In the genomic region with DNA sequence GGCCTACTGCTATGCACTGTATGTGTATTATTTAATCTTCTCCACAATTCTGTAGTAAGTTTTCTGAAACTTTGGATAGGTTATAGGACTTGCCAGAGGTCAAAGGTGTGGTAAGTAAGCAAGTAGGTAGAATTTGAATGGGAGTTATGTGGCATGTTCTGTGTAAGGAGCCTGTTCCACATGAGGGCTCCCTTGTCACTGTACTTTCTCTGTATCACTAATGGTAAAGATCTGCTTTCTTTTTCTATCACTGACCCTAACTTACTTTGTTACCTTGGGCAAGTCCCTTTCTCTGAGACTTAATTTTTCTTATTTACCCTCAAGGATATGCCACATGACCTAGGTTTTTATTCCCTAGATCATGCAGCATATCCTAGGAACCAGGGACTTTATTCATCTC, we compare ENCODE assay signal across 17 cellular contexts. TPM values are rescaled to one million over a fixed set of nuclear protein-coding genes. Genes with fewer than 3 reads are reported as not detected.
DNase-seq lines count a peak whose midpoint lies in the region; ATAC-seq, FAIRE-seq and TF ChIP-seq lines count a peak whose summit lies in the region.
"Had no signal": no experiment of that assay in that cellular context is flagged by ENCODE, and none has a peak within 500 bp of the region (broad histone marks: within the 10 kb centered on the region; RNA-seq: fewer than 3 reads in every experiment).

No MANE protein-coding gene starts in this region.

- H3K27ac Mint-ChIP-seq in CD4-positive, CD25-positive, alpha-beta regulatory T cell, result peak overlapping the region in 2 of 3 donors; percentile 1 to 45
- H3K27ac Mint-ChIP-seq in endothelial cell (ENCODE audit: unreplicated experiment), result no peak overlapping the region

- H3K36me3 ChIP-seq in CD4-positive, CD25-positive, alpha-beta regulatory T cell (ENCODE audit: control insufficient read depth, insufficient read depth, low read length), result peaks cover 26% of the 10 kb centered on the region
- H3K36me3 ChIP-seq: sigmoid colon had no signal

- no peak overlapping the region for H3K27ac ChIP-seq in CD4-positive, CD25-positive, alpha-beta regulatory T cell (ENCODE audit: insufficient read depth, low read length, poor library complexity, severe bottlenecking)
- peak overlapping the region; percentile 88 for H3K27ac ChIP-seq in epithelial cell of prostate
- H3K27ac ChIP-seq: sigmoid colon had no signal

- H3K4me3 Mint-ChIP-seq in CD4-positive, CD25-positive, alpha-beta regulatory T cell, result no peak overlapping the region
- no peak overlapping the region for H3K4me3 Mint-ChIP-seq in endothelial cell (ENCODE audit: unreplicated experiment)

- TF ChIP-seq POLR2A in GM12891 (IDR thresholded peaks at IDR 0.05; ENCODE audit: low read depth, low read length), result no peak

- peaks cover 16 to 84% (median 61%) of the 10 kb centered on the region in 4 donors for H3K4me1 Mint-ChIP-seq in CD4-positive, CD25-positive, alpha-beta regulatory T cell
- peaks cover 17% of the 10 kb centered on the region for H3K4me1 Mint-ChIP-seq in endothelial cell (ENCODE audit: unreplicated experiment)

- DNase-seq in CD4-positive, CD25-positive, alpha-beta regulatory T cell, result no peak
- DNase-seq in GM12891 (ENCODE audit: insufficient read length, low spot score) (no peak), epithelial cell of prostate (ENCODE audit: low read depth, low spot score) (no peak), T-helper 9 cell (no peak), DMS 273 (lab: John Stamatoyannopoulos, UW; ENCODE audit: unreplicated experiment) (no peak), endothelial cell (ENCODE audit: low spot score) (no peak), NCI-H446 treated with DMSO at 0.1 percent for 48 hours (lab: John Stamatoyannopoulos, UW) (no peak)
- DNase-seq: central memory CD4-positive, alpha-beta T cell; effector CD8-positive, alpha-beta T cell; GOT3; hippocampal formation; NCI-H1436 treated with DMSO at 0.1 percent for 48 hours; NCI-H2227 treated with DMSO at 0.1 percent for 48 hours; sigmoid colon; stimulated activated CD4-positive, alpha-beta T cell treated with anti-CD3 and anti-CD28 coated beads, Interleukin-2, amount 100 ng/mL, for 24 hours; T-helper 1 cell had no signal

- H3K27me3 Mint-ChIP-seq in CD4-positive, CD25-positive, alpha-beta regulatory T cell, result no peaks in the 10 kb centered on the region
- peaks cover 2% of the 10 kb centered on the region for H3K27me3 Mint-ChIP-seq in endothelial cell (ENCODE audit: unreplicated experiment)

- H3K4me1 ChIP-seq in CD4-positive, CD25-positive, alpha-beta regulatory T cell (ENCODE audit: control insufficient read depth, insufficient read depth, low read length, poor library complexity, severe bottlenecking), result peaks cover 10% of the 10 kb centered on the region

- no peak overlapping the region for H3K4me3 ChIP-seq in CD4-positive, CD25-positive, alpha-beta regulatory T cell (ENCODE audit: low read depth, low read length)
- H3K4me3 ChIP-seq: sigmoid colon had no signal

- H3K9me3 ChIP-seq in CD4-positive, CD25-positive, alpha-beta regulatory T cell (ENCODE audit: control insufficient read depth in 2 of 2, low read length in 2 of 2), result no peaks in the 10 kb centered on the region
- H3K9me3 ChIP-seq: sigmoid colon had no signal

- no peaks in the 10 kb centered on the region for H3K27me3 ChIP-seq in CD4-positive, CD25-positive, alpha-beta regulatory T cell (ENCODE audit: control insufficient read depth, insufficient read depth, low read length)
- H3K27me3 ChIP-seq: sigmoid colon had no signal

- no peak for FAIRE-seq in GM12891 (lab: Jason Lieb, UNC)

- peaks cover 9% of the 10 kb centered on the region for H3K36me3 Mint-ChIP-seq in CD4-positive, CD25-positive, alpha-beta regulatory T cell
- H3K36me3 Mint-ChIP-seq in endothelial cell (ENCODE audit: low read depth, unreplicated experiment), result peaks cover 5% of the 10 kb centered on the region

- no peak for ATAC-seq in CD4-positive, CD25-positive, alpha-beta regulatory T cell (ENCODE audit: low read depth in 2 of 2)
- peak; percentile 44 for ATAC-seq in HG02798 (IDR thresholded peaks at IDR 0.05; ENCODE audit: poor library complexity, unreplicated experiment)

- TF ChIP-seq CTCF in endothelial cell (IDR thresholded peaks at IDR 0.05; ENCODE audit: unreplicated experiment), result no peak

- H3K9me3 Mint-ChIP-seq in CD4-positive, CD25-positive, alpha-beta regulatory T cell, result peaks cover 0 to 2% (median 0%) of the 10 kb centered on the region in 7 donors
- H3K9me3 Mint-ChIP-seq in endothelial cell (ENCODE audit: unreplicated experiment), result no peaks in the 10 kb centered on the region

TF ChIP-seq in GM12891, 5 proteins besides CTCF, POLR2A, EP300 and RAD21:
- TF ChIP-seq PAX5 (IDR thresholded peaks at IDR 0.05; ENCODE audit: insufficient read depth, low read length, severe bottlenecking) (peak; percentile 29), TAF1 (IDR thresholded peaks at IDR 0.05; ENCODE audit: low read depth, low read length) (no peak), POLR2AphosphoS5 (IDR thresholded peaks at IDR 0.05; ENCODE audit: low read depth, low read length) (no peak), POU2F2 (IDR thresholded peaks at IDR 0.05; ENCODE audit: low read depth, low read length) (no peak)

RNA-seq across cellular contexts. Expression of a gene that starts 50.3 kb away (rescaled TPM):
- total RNA-seq in CD4-positive, CD25-positive, alpha-beta regulatory T cell, result 21.6 TPM
- 10 to 100 TPM; 21.1 to 29.0 (median 23.3) TPM for polyA plus RNA-seq in CD4-positive, CD25-positive, alpha-beta regulatory T cell
- polyA plus RNA-seq in GM12891 (2012; ENCODE audit: low read depth, missing spikeins), result 88.6 TPM
- 107 TPM for total RNA-seq in endothelial cell (ENCODE audit: unreplicated experiment)
